18 cellular contexts compared by ENCODE assay signal in the genomic region with DNA sequence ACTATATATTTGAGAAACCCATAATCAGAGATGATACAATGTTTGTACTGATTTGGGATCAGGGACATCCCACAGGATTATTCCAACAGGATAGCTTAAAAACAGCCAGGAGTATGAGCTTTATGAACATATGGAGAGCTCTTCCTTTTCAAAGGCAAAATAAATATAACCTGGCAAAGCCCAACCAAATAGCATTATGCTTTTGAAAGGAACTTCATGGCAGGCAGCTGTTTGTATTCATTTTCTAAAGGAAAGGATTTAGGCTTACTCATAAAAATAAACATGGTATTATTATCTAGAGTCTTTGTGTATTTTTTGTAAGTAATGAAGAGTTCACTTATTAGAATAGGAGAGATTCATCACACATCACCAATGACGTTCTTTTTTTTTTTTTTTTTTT. TPM values are rescaled to one million over a fixed set of nuclear protein-coding genes. Genes with fewer than 3 reads are reported as not detected.
A peak's percentile ranks its signal among the peaks of the same experiment; 100 is the strongest.
DNase-seq lines count a peak whose midpoint lies in the region; FAIRE-seq and TF ChIP-seq lines count a peak whose summit lies in the region.
"Had no signal": no experiment of that assay in that cellular context is flagged by ENCODE, and none has a peak within 500 bp of the region (broad histone marks: within the 10 kb centered on the region; RNA-seq: fewer than 3 reads in every experiment).

No MANE protein-coding gene starts in this region.

- no peaks in the 10 kb centered on the region for H3K4me1 ChIP-seq in adipocyte (ENCODE audit: control insufficient read depth, insufficient read depth, low read length)
- no peaks in the 10 kb centered on the region for H3K4me1 ChIP-seq in kidney (ENCODE audit: control insufficient read depth in 1 of 2, insufficient read depth in 1 of 2, low read depth in 1 of 2, low read length in 2 of 2)

- FAIRE-seq in kidney (lab: Jason Lieb, UNC) = no peak

- TF ChIP-seq CTCF in kidney (IDR thresholded peaks at IDR 0.05; ENCODE audit: borderline replicate concordance, extremely low read depth, insufficient read depth) = no peak

- H3K9ac ChIP-seq in adipocyte (ENCODE audit: low read length) = no peak overlapping the region
- H3K9ac ChIP-seq in kidney (ENCODE audit: low read length in 2 of 2) = no peak overlapping the region

- H3K9me3 ChIP-seq in adipocyte (ENCODE audit: control insufficient read depth, low read length) = no peaks in the 10 kb centered on the region
- H3K9me3 ChIP-seq in kidney (ENCODE audit: control insufficient read depth in 1 of 2, low read length in 2 of 2) = no peaks in the 10 kb centered on the region

- no peaks in the 10 kb centered on the region for H3K27me3 ChIP-seq in adipocyte (replicated peaks; ENCODE audit: control insufficient read depth, insufficient read depth, low read length)

- H3K36me3 ChIP-seq in adipocyte (ENCODE audit: control insufficient read depth, insufficient read depth, low read length, severe bottlenecking) = no peaks in the 10 kb centered on the region
- H3K36me3 ChIP-seq in kidney (ENCODE audit: control insufficient read depth in 1 of 2, insufficient read depth in 2 of 2, low read length in 2 of 2) = no peaks in the 10 kb centered on the region

- no peak overlapping the region for H3K27ac ChIP-seq in kidney (ENCODE audit: low read depth in 2 of 2, low read length in 2 of 2)
- H3K27ac ChIP-seq: SK-N-MC had no signal

- DNase-seq in NCI-H146 (lab: John Stamatoyannopoulos, UW) = peak; percentile 9
- DNase-seq in NCI-H146 treated with DMSO at 0.1 percent for 48 hours (lab: John Stamatoyannopoulos, UW; ENCODE audit: unreplicated experiment) = no peak
- DNase-seq in LHCN-M2 (ENCODE audit: low read depth) = peak; percentile 65
- peak; percentile 56 for DNase-seq in NCI-H446 treated with DMSO at 0.1 percent for 48 hours (lab: John Stamatoyannopoulos, UW)
- DNase-seq in adipocyte (ENCODE audit: low read depth) = peak; percentile 45
- DNase-seq in occipital lobe (lab: John Stamatoyannopoulos, UW) = no peak
- no peak for DNase-seq in HCEC 1CT
- DNase-seq in kidney = no peak
- DNase-seq: 8988T, GF-D8, H9, NCI-H2029 treated with DMSO at 0.1 percent for 48 hours, NCI-H226, NCI-H526 treated with DMSO at 0.1 percent for 48 hours had no signal

- intact Hi-C loops in kidney (cut with DNase I) = no loop called here

- H3K4me3 ChIP-seq in adipocyte (ENCODE audit: low read length) = no peak overlapping the region
- H3K4me3 ChIP-seq in kidney (ENCODE audit: low read length in 2 of 2) = no peak overlapping the region
- H3K4me3 ChIP-seq: SK-N-MC had no signal

RNA-seq across cellular contexts. Expression of a gene that starts 44.4 kb away (rescaled TPM):
- total RNA-seq in LHCN-M2 (2014; rRNA removed) (not detected in 2 replicates), occipital lobe (not detected), kidney (not detected)
- polyA plus RNA-seq in LHCN-M2 (2012) = not detected
- polyA plus RNA-seq in kidney (ENCODE audit: insufficient read depth, low read depth, low replicate concordance) = not detected
- total RNA-seq: H9; T-helper 2 cell treated with Interferon-gamma antibody and Interleukin-4, amounts not matched to agents 100 ng/mL and 5 ng/mL, for 36 hours had no signal
- polyA plus RNA-seq: AG04450, CD14-positive monocyte had no signal

Comparison
In these comparisons a context has a peak if more than half of its experiments do, and no peak if none do; other contexts are left out.
1. DNase-seq: peak in NCI-H146 (single experiment), LHCN-M2 (single experiment), NCI-H446 treated with DMSO at 0.1 percent for 48 hours (single experiment) and adipocyte (single experiment); none in NCI-H146 treated with DMSO at 0.1 percent for 48 hours (single experiment), occipital lobe (single experiment), HCEC 1CT (single experiment) and kidney (single experiment).